Comparison of ENCODE assay signal across 1 cellular context in genomic region chr12:113479578-113480335, GRCh38.
A peak's percentile ranks its signal among the peaks of the same experiment; 100 is the strongest.
TF ChIP-seq lines count a peak whose summit lies in the region.

No MANE protein-coding gene starts in this region.

TF ChIP-seq in HepG2, 621 proteins besides CTCF, POLR2A, EP300 and RAD21 (continued from another document and continues in another):
- TF ChIP-seq REST (IDR thresholded peaks at IDR 0.05; ENCODE audit: borderline replicate concordance in 1 of 2, low read depth in 1 of 2, low read length in 2 of 2) (peak; percentile 94 to 99), ZNF883 (CRISPR knock-in tag; IDR thresholded peaks at IDR 0.05; ENCODE audit: not compliant biosample characterization) (peak; percentile 50), ZNF331 (CRISPR knock-in tag; IDR thresholded peaks at IDR 0.05) (peak; percentile 64; the same call in 1 of the 2 replicates), ISX (CRISPR knock-in tag; conservative IDR thresholded peaks at IDR 0.05) (0 out of 2 replicates have a peak, but pooled peaks have one; percentile 76), ZNF557 (CRISPR knock-in tag; IDR thresholded peaks at IDR 0.05) (peak; percentile 93), TMF1 (CRISPR knock-in tag; IDR thresholded peaks at IDR 0.05; ENCODE audit: low read depth) (peak; percentile 73; the same call in 1 of the 2 replicates), SNRNP70 (IDR thresholded peaks at IDR 0.05; ENCODE audit: low read depth, low read length) (no peak), ETV5 (CRISPR knock-in tag; IDR thresholded peaks at IDR 0.05; ENCODE audit: borderline replicate concordance) (peak; percentile 22; the same call in 1 of the 2 replicates), NFE2L2 (IDR thresholded peaks at IDR 0.05; ENCODE audit: low read length) (no peak), ZFP37 (CRISPR knock-in tag; IDR thresholded peaks at IDR 0.05; ENCODE audit: borderline replicate concordance) (peak; percentile 79; the same call in 1 of the 2 replicates), MEIS2 (CRISPR knock-in tag; IDR thresholded peaks at IDR 0.05) (peak; percentile 82), HDAC2 (CRISPR knock-in tag; IDR thresholded peaks at IDR 0.05) (peak; percentile 57), TP53 (CRISPR knock-in tag; conservative IDR thresholded peaks at IDR 0.05) (0 out of 2 replicates have a peak, but pooled peaks have one; percentile 33), RXRA (CRISPR knock-in tag; IDR thresholded peaks at IDR 0.05) (no peak), ZFP82 (CRISPR knock-in tag; IDR thresholded peaks at IDR 0.05; ENCODE audit: borderline replicate concordance) (no peak), MIXL1 (CRISPR knock-in tag; IDR thresholded peaks at IDR 0.05) (0 out of 2 replicates have a peak, but pooled peaks have one; percentile 39), ZBTB10 (CRISPR knock-in tag; IDR thresholded peaks at IDR 0.05; ENCODE audit: borderline replicate concordance) (0 out of 2 replicates have a peak, but pooled peaks have one; percentile 39), ATF7-NPFF (CRISPR knock-in tag; IDR thresholded peaks at IDR 0.05; ENCODE audit: low read depth) (no peak), ZC3H4 (CRISPR knock-in tag; IDR thresholded peaks at IDR 0.05; ENCODE audit: borderline replicate concordance) (no peak), SOX5 (CRISPR knock-in tag; IDR thresholded peaks at IDR 0.05; ENCODE audit: borderline replicate concordance) (peak; percentile 25; the same call in 1 of the 2 replicates), ZNF790 (CRISPR knock-in tag; IDR thresholded peaks at IDR 0.05; ENCODE audit: borderline replicate concordance) (0 out of 2 replicates have a peak, but pooled peaks have one; percentile 53), KDM4B (CRISPR knock-in tag; IDR thresholded peaks at IDR 0.05) (peak; percentile 62; the same call in 1 of the 2 replicates), LBX2 (CRISPR knock-in tag; IDR thresholded peaks at IDR 0.05; ENCODE audit: borderline replicate concordance) (0 out of 2 replicates have a peak, but pooled peaks have one; percentile 51), TEF (CRISPR knock-in tag; IDR thresholded peaks at IDR 0.05) (peak; percentile 86; the same call in 1 of the 2 replicates), ETS1 (CRISPR knock-in tag; IDR thresholded peaks at IDR 0.05) (0 out of 2 replicates have a peak, but pooled peaks have one; percentile 67), NFAT5 (CRISPR knock-in tag; IDR thresholded peaks at IDR 0.05) (peak; percentile 79; the same call in 1 of the 2 replicates), FOSL2 (CRISPR knock-in tag; IDR thresholded peaks at IDR 0.05) (0 out of 2 replicates have a peak, but pooled peaks have one; percentile 14), ADNP (CRISPR knock-in tag; IDR thresholded peaks at IDR 0.05) (no peak), DRAP1 (CRISPR knock-in tag; IDR thresholded peaks at IDR 0.05) (no peak), ZNF441 (CRISPR knock-in tag; IDR thresholded peaks at IDR 0.05; ENCODE audit: borderline replicate concordance) (peak; percentile 84; the same call in 1 of the 2 replicates), NR3C1 (CRISPR knock-in tag; IDR thresholded peaks at IDR 0.05) (no peak), RFX5 (IDR thresholded peaks at IDR 0.05; ENCODE audit: low read depth, low read length) (no peak), ZSCAN25 (CRISPR knock-in tag; IDR thresholded peaks at IDR 0.05) (peak; percentile 71; the same call in 1 of the 2 replicates), KDM2A (CRISPR knock-in tag; IDR thresholded peaks at IDR 0.05; ENCODE audit: borderline replicate concordance, low read depth) (peak; percentile 54; the same call in 1 of the 2 replicates), ZNF749 (CRISPR knock-in tag; IDR thresholded peaks at IDR 0.05; ENCODE audit: borderline replicate concordance) (no peak), ONECUT2 (CRISPR knock-in tag; IDR thresholded peaks at IDR 0.05) (0 out of 2 replicates have a peak, but pooled peaks have one; percentile 41), ZNF709 (CRISPR knock-in tag; IDR thresholded peaks at IDR 0.05) (no peak), THRA (CRISPR knock-in tag; IDR thresholded peaks at IDR 0.05; ENCODE audit: borderline replicate concordance) (peak; percentile 60; the same call in 1 of the 2 replicates), TARDBP (CRISPR knock-in tag; IDR thresholded peaks at IDR 0.05) (no peak)
- TF ChIP-seq, protein P1, sequence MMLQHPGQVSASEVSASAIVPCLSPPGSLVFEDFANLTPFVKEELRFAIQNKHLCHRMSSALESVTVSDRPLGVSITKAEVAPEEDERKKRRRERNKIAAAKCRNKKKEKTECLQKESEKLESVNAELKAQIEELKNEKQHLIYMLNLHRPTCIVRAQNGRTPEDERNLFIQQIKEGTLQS (CRISPR knock-in tag; IDR thresholded peaks at IDR 0.05): peak; percentile 50; the same call in 1 of the 2 replicates
- TF ChIP-seq, protein P2, sequence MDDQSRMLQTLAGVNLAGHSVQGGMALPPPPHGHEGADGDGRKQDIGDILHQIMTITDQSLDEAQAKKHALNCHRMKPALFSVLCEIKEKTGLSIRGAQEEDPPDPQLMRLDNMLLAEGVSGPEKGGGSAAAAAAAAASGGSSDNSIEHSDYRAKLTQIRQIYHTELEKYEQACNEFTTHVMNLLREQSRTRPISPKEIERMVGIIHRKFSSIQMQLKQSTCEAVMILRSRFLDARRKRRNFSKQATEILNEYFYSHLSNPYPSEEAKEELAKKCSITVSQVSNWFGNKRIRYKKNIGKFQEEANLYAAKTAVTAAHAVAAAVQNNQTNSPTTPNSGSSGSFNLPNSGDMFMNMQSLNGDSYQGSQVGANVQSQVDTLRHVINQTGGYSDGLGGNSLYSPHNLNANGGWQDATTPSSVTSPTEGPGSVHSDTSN (CRISPR knock-in tag; IDR thresholded peaks at IDR 0.05; ENCODE audit: borderline replicate concordance): peak; percentile 87; the same call in 1 of the 2 replicates
- TF ChIP-seq, protein P3, sequence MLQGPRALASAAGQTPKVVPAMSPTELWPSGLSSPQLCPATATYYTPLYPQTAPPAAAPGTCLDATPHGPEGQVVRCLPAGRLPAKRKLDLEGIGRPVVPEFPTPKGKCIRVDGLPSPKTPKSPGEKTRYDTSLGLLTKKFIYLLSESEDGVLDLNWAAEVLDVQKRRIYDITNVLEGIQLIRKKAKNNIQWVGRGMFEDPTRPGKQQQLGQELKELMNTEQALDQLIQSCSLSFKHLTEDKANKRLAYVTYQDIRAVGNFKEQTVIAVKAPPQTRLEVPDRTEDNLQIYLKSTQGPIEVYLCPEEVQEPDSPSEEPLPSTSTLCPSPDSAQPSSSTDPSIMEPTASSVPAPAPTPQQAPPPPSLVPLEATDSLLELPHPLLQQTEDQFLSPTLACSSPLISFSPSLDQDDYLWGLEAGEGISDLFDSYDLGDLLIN (CRISPR knock-in tag; IDR thresholded peaks at IDR 0.05; ENCODE audit: borderline replicate concordance): peak; percentile 69; the same call in 1 of the 2 replicates
